16 cellular contexts compared by ENCODE assay signal in genomic region chr2:42207826-42208225, GRCh38. TPM values are rescaled to one million over a fixed set of nuclear protein-coding genes. Genes with fewer than 3 reads are reported as not detected.
DNase-seq lines count a peak whose midpoint lies in the region; ATAC-seq and FAIRE-seq lines count a peak whose summit lies in the region.
"Had no signal": no experiment of that assay in that cellular context is flagged by ENCODE, and none has a peak within 500 bp of the region (broad histone marks: within the 10 kb centered on the region; RNA-seq: fewer than 3 reads in every experiment).

No MANE protein-coding gene starts in this region.

- H3K27ac ChIP-seq in CD4-positive, alpha-beta memory T cell (ENCODE audit: low read depth, low read length): no peak overlapping the region
- H3K27ac ChIP-seq in small intestine (ENCODE audit: low read depth in 1 of 2, low read length in 1 of 2): no peak overlapping the region
- H3K27ac ChIP-seq: BLaER1 treated with 17β-estradiol and CSF1 and Interleukin-3, amounts not matched to agents 10 nM and 100 nM; KMS-11 had no signal

- POLR2A ChIA-PET in CD4-positive, alpha-beta memory T cell (lab: Charles Lee; ENCODE audit: partially characterized antibody): interaction anchor here (1.2 to 1.5 kb wide), 2 partner anchors 13 to 106 kb away, joined by 3 read pairs; no protein-coding TSS in a partner anchor

- no peak for ATAC-seq in activated T-helper 17 cell treated with anti-CD3 and anti-CD28 coated beads, Interleukin-2, amount 50 U/mL, for 72 hours (replicated peaks)
- ATAC-seq in stimulated activated effector memory CD8-positive, alpha-beta T cell treated with anti-CD3 and anti-CD28 coated beads, Interleukin-12 subunit alpha, Interleukin-12 subunit beta, amount 100 ng/mL, for 72 hours: no peak
- ATAC-seq in HG03097 (IDR thresholded peaks at IDR 0.05; ENCODE audit: low FRiP score, unreplicated experiment): no peak
- ATAC-seq in GM21515 (IDR thresholded peaks at IDR 0.05; ENCODE audit: unreplicated experiment): no peak

- H3K36me3 ChIP-seq in CD4-positive, alpha-beta memory T cell (ENCODE audit: insufficient read depth, low read length): peaks cover 5% of the 10 kb centered on the region
- H3K36me3 ChIP-seq in small intestine (ENCODE audit: control insufficient read depth in 2 of 2, insufficient read depth in 2 of 2, low read length in 2 of 2): no peaks in the 10 kb centered on the region

- no peaks in the 10 kb centered on the region for H3K27me3 ChIP-seq in CD4-positive, alpha-beta memory T cell (ENCODE audit: insufficient read depth, low read length)
- no peaks in the 10 kb centered on the region for H3K27me3 ChIP-seq in small intestine (ENCODE audit: control insufficient read depth in 2 of 2, insufficient read depth in 2 of 2, low read length in 2 of 2)
- H3K27me3 ChIP-seq: BLaER1 treated with 17β-estradiol and CSF1 and Interleukin-3, amounts not matched to agents 10 nM and 100 nM had no signal

- DNase-seq in CD4-positive, alpha-beta memory T cell: no peak
- DNase-seq in GM18507 (ENCODE audit: extremely low spot score, insufficient read length, low read depth): no peak
- no peak for DNase-seq in stimulated activated effector memory CD8-positive, alpha-beta T cell treated with anti-CD3 and anti-CD28 coated beads, Interleukin-12 subunit alpha, Interleukin-12 subunit beta, amount 100 ng/mL, for 72 hours (ENCODE audit: low spot score in 2 of 2)
- DNase-seq in small intestine: no peak
- DNase-seq: ACHN; CD4-positive, alpha-beta T cell; COR-L47; HCEC 1CT; HFFc6 had no signal

- 82 to 90% (median 88%) methylated on average over 5 of the region's 5 CpGs for WGBS in small intestine, 3 donors

- no peak overlapping the region for H3K4me3 ChIP-seq in CD4-positive, alpha-beta memory T cell (ENCODE audit: low read length in 2 of 2)
- H3K4me3 ChIP-seq in small intestine (ENCODE audit: low read depth in 1 of 2, low read length in 2 of 2): no peak overlapping the region
- H3K4me3 ChIP-seq: BLaER1 treated with 17β-estradiol and CSF1 and Interleukin-3, amounts not matched to agents 10 nM and 100 nM had no signal

- H3K4me1 Mint-ChIP-seq in CD4-positive, alpha-beta memory T cell: peaks cover 50 to 83% (median 67%) of the 10 kb centered on the region in 4 donors
- H3K4me1 Mint-ChIP-seq in activated T-helper 17 cell treated with anti-CD3 and anti-CD28 coated beads, Interleukin-2, amount 50 U/mL, for 72 hours: peaks cover 25% of the 10 kb centered on the region
- peaks cover 43% of the 10 kb centered on the region for H3K4me1 Mint-ChIP-seq in stimulated activated effector memory CD8-positive, alpha-beta T cell treated with anti-CD3 and anti-CD28 coated beads, Interleukin-12 subunit alpha, Interleukin-12 subunit beta, amount 100 ng/mL, for 72 hours

- peak; percentile 36 for FAIRE-seq in GM18507 (lab: Jason Lieb, UNC)
- FAIRE-seq in small intestine (lab: Jason Lieb, UNC): no peak
- FAIRE-seq: GM12892, GM19239 had no signal

- peak overlapping the region in 7 of 8 donors; percentile 15 to 57 (median 29) for H3K4me3 Mint-ChIP-seq in CD4-positive, alpha-beta memory T cell
- peak overlapping the region; percentile 35 for H3K4me3 Mint-ChIP-seq in activated T-helper 17 cell treated with anti-CD3 and anti-CD28 coated beads, Interleukin-2, amount 50 U/mL, for 72 hours
- no peak overlapping the region for H3K4me3 Mint-ChIP-seq in stimulated activated effector memory CD8-positive, alpha-beta T cell treated with anti-CD3 and anti-CD28 coated beads, Interleukin-12 subunit alpha, Interleukin-12 subunit beta, amount 100 ng/mL, for 72 hours
- H3K4me3 Mint-ChIP-seq: CD4-positive, alpha-beta T cell; HFFc6 had no signal

- CTCF ChIA-PET in CD4-positive, alpha-beta memory T cell (lab: Charles Lee; ENCODE audit: partially characterized antibody): interaction anchor here (0.9 to 1.6 kb wide), 3 partner anchors 18 to 117 kb away, joined by 3 to 4 read pairs (median 3); no protein-coding TSS in a partner anchor

- H3K36me3 Mint-ChIP-seq in CD4-positive, alpha-beta memory T cell: peaks cover 12 to 17% of the 10 kb centered on the region in 2 donors
- H3K36me3 Mint-ChIP-seq in activated T-helper 17 cell treated with anti-CD3 and anti-CD28 coated beads, Interleukin-2, amount 50 U/mL, for 72 hours (ENCODE audit: low read depth): peaks cover 24% of the 10 kb centered on the region
- peaks cover 18% of the 10 kb centered on the region for H3K36me3 Mint-ChIP-seq in stimulated activated effector memory CD8-positive, alpha-beta T cell treated with anti-CD3 and anti-CD28 coated beads, Interleukin-12 subunit alpha, Interleukin-12 subunit beta, amount 100 ng/mL, for 72 hours

- H3K27me3 Mint-ChIP-seq in CD4-positive, alpha-beta memory T cell: no peaks in the 10 kb centered on the region
- H3K27me3 Mint-ChIP-seq in activated T-helper 17 cell treated with anti-CD3 and anti-CD28 coated beads, Interleukin-2, amount 50 U/mL, for 72 hours: no peaks in the 10 kb centered on the region
- H3K27me3 Mint-ChIP-seq: CD4-positive, alpha-beta T cell had no signal

- peaks cover 84% of the 10 kb centered on the region for H3K4me1 ChIP-seq in CD4-positive, alpha-beta memory T cell (ENCODE audit: insufficient read depth, low read length)
- no peaks in the 10 kb centered on the region for H3K4me1 ChIP-seq in small intestine (ENCODE audit: control insufficient read depth in 2 of 2, insufficient read depth in 1 of 2, low read depth in 1 of 2, low read length in 1 of 2)

- H3K27ac Mint-ChIP-seq in CD4-positive, alpha-beta memory T cell: peak overlapping the region in 1 of 7 donors; percentile 57
- peak overlapping the region; percentile 46 for H3K27ac Mint-ChIP-seq in activated T-helper 17 cell treated with anti-CD3 and anti-CD28 coated beads, Interleukin-2, amount 50 U/mL, for 72 hours
- H3K27ac Mint-ChIP-seq in stimulated activated effector memory CD8-positive, alpha-beta T cell treated with anti-CD3 and anti-CD28 coated beads, Interleukin-12 subunit alpha, Interleukin-12 subunit beta, amount 100 ng/mL, for 72 hours: peak overlapping the region; percentile 29
- H3K27ac Mint-ChIP-seq: HFFc6 had no signal

- no peaks in the 10 kb centered on the region for H3K9me3 Mint-ChIP-seq in CD4-positive, alpha-beta memory T cell
- no peaks in the 10 kb centered on the region for H3K9me3 Mint-ChIP-seq in activated T-helper 17 cell treated with anti-CD3 and anti-CD28 coated beads, Interleukin-2, amount 50 U/mL, for 72 hours
- no peaks in the 10 kb centered on the region for H3K9me3 Mint-ChIP-seq in stimulated activated effector memory CD8-positive, alpha-beta T cell treated with anti-CD3 and anti-CD28 coated beads, Interleukin-12 subunit alpha, Interleukin-12 subunit beta, amount 100 ng/mL, for 72 hours
- H3K9me3 Mint-ChIP-seq: CD4-positive, alpha-beta T cell; HFFc6 had no signal

- no peaks in the 10 kb centered on the region for H3K9me3 ChIP-seq in CD4-positive, alpha-beta memory T cell (ENCODE audit: control insufficient read depth in 1 of 2, low read length in 2 of 2)
- no peaks in the 10 kb centered on the region for H3K9me3 ChIP-seq in small intestine (ENCODE audit: control insufficient read depth, low read depth)
- H3K9me3 ChIP-seq: BLaER1 treated with 17β-estradiol and CSF1 and Interleukin-3, amounts not matched to agents 10 nM and 100 nM had no signal

- intact Hi-C loops in CD4-positive, alpha-beta memory T cell (cut with micrococcal nuclease): loop anchor here (5.0 kb wide), 1 partner anchor 34 kb away; no protein-coding TSS in a partner anchor

RNA-seq across cellular contexts. Expression of gene EML4, which starts 38.7 kb away (rescaled TPM):
- 100 to 1,000 TPM; 168 to 172 TPM for total RNA-seq in CD4-positive, alpha-beta memory T cell
- 100 to 1,000 TPM in 1 of 2 donors, 10 to 100 TPM in 1; 52.8 to 113 TPM for polyA plus RNA-seq in CD4-positive, alpha-beta memory T cell
- 10 to 100 TPM; 69.9 to 93.7 TPM for total RNA-seq in activated T-helper 17 cell treated with anti-CD3 and anti-CD28 coated beads, Interleukin-2, amount 50 U/mL, for 72 hours
- polyA plus RNA-seq in small intestine: 10 to 100 TPM; 30.0 to 35.8 (median 30.8) TPM
